Comparison of ENCODE assay signal across 10 cellular contexts in genomic region chr13:44484562-44485164, GRCh38.
A peak's percentile ranks its signal among the peaks of the same experiment; 100 is the strongest.
DNase-seq lines count a peak whose midpoint lies in the region; ATAC-seq and TF ChIP-seq lines count a peak whose summit lies in the region.
"Had no signal": no experiment of that assay in that cellular context is flagged by ENCODE, and none has a peak within 500 bp of the region (broad histone marks: within the 10 kb centered on the region; RNA-seq: fewer than 3 reads in every experiment).

No MANE protein-coding gene starts in this region.

- H2BK12ac ChIP-seq in mesenchymal stem cell (ENCODE audit: low read length in 2 of 2): no peak overlapping the region

- H3K4me3 Mint-ChIP-seq in T-helper 17 cell: peak overlapping the region; percentile 50

- no peaks in the 10 kb centered on the region for H3K27me3 ChIP-seq in mesenchymal stem cell (ENCODE audit: control insufficient read depth in 1 of 2, insufficient read depth in 1 of 2, low read length in 2 of 2)
- H3K27me3 ChIP-seq: adrenal gland had no signal

- H3K4me1 ChIP-seq in mesenchymal stem cell (ENCODE audit: control insufficient read depth, insufficient read depth, low read depth, low read length): no peaks in the 10 kb centered on the region

- no peak overlapping the region for H2AK5ac ChIP-seq in mesenchymal stem cell (ENCODE audit: low read length, severe bottlenecking)

- H4K91ac ChIP-seq in mesenchymal stem cell (ENCODE audit: low read length): no peak overlapping the region

- H3K27ac Mint-ChIP-seq in T-helper 17 cell: peak overlapping the region; percentile 74

- H3K9me3 ChIP-seq in T-helper 17 cell (ENCODE audit: control insufficient read depth, low read length, poor library complexity, severe bottlenecking) (no peaks in the 10 kb centered on the region), mesenchymal stem cell (ENCODE audit: control insufficient read depth, low read length) (no peaks in the 10 kb centered on the region)

- H3K4me2 ChIP-seq in mesenchymal stem cell (ENCODE audit: low read length, poor library complexity, severe bottlenecking): no peak overlapping the region

- no peak overlapping the region for H3K18ac ChIP-seq in mesenchymal stem cell (ENCODE audit: low read depth in 1 of 2, low read length in 2 of 2)

- H3K36me3 ChIP-seq in mesenchymal stem cell (ENCODE audit: control insufficient read depth in 1 of 2, insufficient read depth in 2 of 2, low read depth in 1 of 2, low read length in 2 of 2): peaks cover 0 to 14% of the 10 kb centered on the region in 2 experiments
- H3K36me3 ChIP-seq: adrenal gland had no signal

- H2BK15ac ChIP-seq in mesenchymal stem cell (ENCODE audit: low read depth, poor library complexity, severe bottlenecking): no peak overlapping the region

- H3K36me3 Mint-ChIP-seq in T-helper 17 cell (ENCODE audit: low read depth): no peaks in the 10 kb centered on the region

- TF ChIP-seq CTCF in GM12865 (IDR thresholded peaks at IDR 0.05; ENCODE audit: insufficient read depth, low read depth, low read length, missing control alignments): no peak

- 93% methylated on average over 1 of the region's 4 CpGs for WGBS in mesenchymal stem cell

- no peak overlapping the region for H4K8ac ChIP-seq in mesenchymal stem cell (ENCODE audit: low read length)

- H2BK120ac ChIP-seq in mesenchymal stem cell (ENCODE audit: low read depth, low read length): no peak overlapping the region

- H3K4ac ChIP-seq in mesenchymal stem cell (ENCODE audit: low read depth in 1 of 2, low read length in 2 of 2): no peak overlapping the region

- no peak overlapping the region for H3K27ac ChIP-seq in mesenchymal stem cell (ENCODE audit: low read length, poor library complexity, severe bottlenecking)
- H3K27ac ChIP-seq: adrenal gland had no signal

- H3K14ac ChIP-seq in mesenchymal stem cell (ENCODE audit: low read length in 2 of 2): no peak overlapping the region

- H3K9ac ChIP-seq in mesenchymal stem cell (ENCODE audit: low read length): peak overlapping the region; percentile 49

- H3K79me1 ChIP-seq in mesenchymal stem cell (replicated peaks; ENCODE audit: low read length, poor library complexity, severe bottlenecking): peaks cover 12% of the 10 kb centered on the region

- H3K4me3 ChIP-seq in GM12865 (ENCODE audit: low read depth, low read length): peak overlapping the region; percentile 18; the same call in 1 of the 2 replicates
- H3K4me3 ChIP-seq in mesenchymal stem cell (ENCODE audit: insufficient read depth in 1 of 2, low read depth in 1 of 2, low read length in 2 of 2): no peak overlapping the region

- no peak overlapping the region for H2BK5ac ChIP-seq in mesenchymal stem cell (ENCODE audit: low read depth, low read length, poor library complexity, severe bottlenecking)

- no peaks in the 10 kb centered on the region for H3K27me3 Mint-ChIP-seq in T-helper 17 cell

- ATAC-seq in GM21515 (IDR thresholded peaks at IDR 0.05; ENCODE audit: unreplicated experiment): peak; percentile 63
- no peak for ATAC-seq in T-helper 17 cell
- ATAC-seq: PC-3 had no signal

- H3K23ac ChIP-seq in mesenchymal stem cell (ENCODE audit: low read length in 2 of 2): no peak overlapping the region

- peak; percentile 24 for DNase-seq in GM12865 (ENCODE audit: low read depth)
- DNase-seq in T-helper 17 cell: no peak
- no peak for DNase-seq in mesenchymal stem cell
- DNase-seq in HK-2 (ENCODE audit: unreplicated experiment): no peak
- no peak for DNase-seq in NCI-H2107 (lab: John Stamatoyannopoulos, UW)
- DNase-seq in COLO668 (lab: John Stamatoyannopoulos, UW; ENCODE audit: unreplicated experiment): no peak
- DNase-seq: adrenal gland, NCI-H1436, PC-3 had no signal

- no peak overlapping the region for H2AFZ ChIP-seq in mesenchymal stem cell (ENCODE audit: low read depth, low read length)

- H3K4me1 Mint-ChIP-seq in T-helper 17 cell: peaks cover 16% of the 10 kb centered on the region
